ENCODE assay signal across 8 cellular contexts in the genomic region with DNA sequence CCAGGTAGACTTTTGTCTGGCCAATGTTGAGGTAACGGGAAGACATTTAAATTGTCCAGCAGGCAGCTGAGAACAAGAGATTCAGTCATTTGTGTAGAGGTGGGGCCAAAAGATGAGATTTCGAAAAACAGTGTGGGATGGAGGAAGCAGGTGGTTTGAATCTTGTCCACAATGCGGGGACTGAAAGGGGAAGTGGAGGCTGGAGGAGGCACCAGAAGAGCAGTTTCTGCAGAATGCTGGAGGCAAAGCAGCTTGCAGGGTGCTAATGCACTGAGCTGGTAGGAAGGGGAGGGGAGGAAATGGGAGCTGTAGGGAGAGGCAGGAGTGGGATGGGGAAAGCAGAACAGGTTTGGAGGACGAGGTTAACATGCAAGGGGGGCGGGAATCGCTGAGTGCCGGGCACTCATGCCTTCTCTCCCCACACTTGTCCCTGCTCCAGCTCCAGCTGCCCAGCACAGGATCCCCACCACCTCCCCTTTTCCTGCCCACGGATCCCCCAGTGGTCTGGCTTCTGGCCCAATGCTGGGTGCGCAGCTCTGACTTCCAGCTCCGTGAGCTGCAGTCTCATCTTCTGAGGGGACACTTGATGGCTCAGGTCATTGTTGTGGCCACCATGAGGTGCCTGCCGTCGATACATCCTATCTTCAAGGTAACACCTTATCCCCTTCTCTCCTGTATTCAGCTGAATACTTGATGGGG. TPM values are rescaled to one million over a fixed set of nuclear protein-coding genes. Genes with fewer than 3 reads are reported as not detected.
A peak's percentile ranks its signal among the peaks of the same experiment; 100 is the strongest.
DNase-seq lines count a peak whose midpoint lies in the region; ATAC-seq and TF ChIP-seq lines count a peak whose summit lies in the region.

No MANE protein-coding gene starts in this region.

- no peaks in the 10 kb centered on the region for H3K9me3 Mint-ChIP-seq in CD8-positive, alpha-beta memory T cell
- H3K9me3 Mint-ChIP-seq in activated naive CD8-positive, alpha-beta T cell (ENCODE audit: low read depth) = no peaks in the 10 kb centered on the region

- peak overlapping the region in 5 of 8 donors; percentile 5 to 48 (median 27) for H3K27ac Mint-ChIP-seq in CD8-positive, alpha-beta memory T cell
- no peak overlapping the region for H3K27ac Mint-ChIP-seq in activated naive CD8-positive, alpha-beta T cell

- H3K9me3 ChIP-seq in CD8-positive, alpha-beta memory T cell (ENCODE audit: low read length) = no peaks in the 10 kb centered on the region
- H3K9me3 ChIP-seq in thyroid gland = no peaks in the 10 kb centered on the region

- DNase-seq in CD8-positive, alpha-beta memory T cell = no peak
- DNase-seq in thyroid gland = no peak
- no peak for DNase-seq in activated CD4-positive, CD25-positive, alpha-beta regulatory T cell treated with anti-CD3 and anti-CD28 coated beads, Interleukin-2, amount 50 U/mL, for 72 hours
- no peak for DNase-seq in activated CD8-positive, alpha-beta memory T cell treated with anti-CD3 and anti-CD28 coated beads, Interleukin-2, amount 50 U/mL, for 4 hours
- DNase-seq in stimulated activated CD4-positive, alpha-beta T cell treated with anti-CD3 and anti-CD28 coated beads, Interleukin-2, amount 100 ng/mL, for 24 hours = no peak

- POLR2A ChIA-PET in CD8-positive, alpha-beta memory T cell (lab: Charles Lee) = no interaction called here

- CTCF ChIA-PET in CD8-positive, alpha-beta memory T cell (lab: Charles Lee) = no interaction called here

- H3K36me3 ChIP-seq in CD8-positive, alpha-beta memory T cell (ENCODE audit: insufficient read depth, low read length) = no peaks in the 10 kb centered on the region
- H3K36me3 ChIP-seq in thyroid gland = no peaks in the 10 kb centered on the region

- no peak overlapping the region for H3K27ac ChIP-seq in CD8-positive, alpha-beta memory T cell (ENCODE audit: low read depth, low read length)
- H3K27ac ChIP-seq in thyroid gland = no peak overlapping the region

- H3K4me3 ChIP-seq in CD8-positive, alpha-beta memory T cell (ENCODE audit: low read length) = no peak overlapping the region
- no peak overlapping the region for H3K4me3 ChIP-seq in thyroid gland (replicated peaks in 1 of 3)

- no peaks in the 10 kb centered on the region for H3K27me3 ChIP-seq in CD8-positive, alpha-beta memory T cell (ENCODE audit: insufficient read depth, low read length, poor library complexity, severe bottlenecking)
- H3K27me3 ChIP-seq in thyroid gland = no peaks in the 10 kb centered on the region

- TF ChIP-seq CTCF in thyroid gland (IDR thresholded peaks at IDR 0.05) = no peak

- H3K4me1 Mint-ChIP-seq in CD8-positive, alpha-beta memory T cell = peaks cover 15 to 36% (median 19%) of the 10 kb centered on the region in 3 donors
- H3K4me1 Mint-ChIP-seq in activated naive CD8-positive, alpha-beta T cell (ENCODE audit: low read depth) = peaks cover 30% of the 10 kb centered on the region

- intact Hi-C loops in thyroid gland (cut with DNase I) = loop anchor here (10.0 kb wide), 1 partner anchor 184 kb away; no protein-coding TSS in a partner anchor

- TF ChIP-seq POLR2A in thyroid gland (IDR thresholded peaks at IDR 0.05) = no peak

- ATAC-seq in GM19351 (IDR thresholded peaks at IDR 0.05; ENCODE audit: unreplicated experiment) (peak; percentile 66), HG03439 (IDR thresholded peaks at IDR 0.05; ENCODE audit: unreplicated experiment) (peak; percentile 57)

- H3K4me1 ChIP-seq in CD8-positive, alpha-beta memory T cell (ENCODE audit: insufficient read depth, low read length) = peaks cover 6% of the 10 kb centered on the region
- no peaks in the 10 kb centered on the region for H3K4me1 ChIP-seq in thyroid gland

- WGBS in thyroid gland, 2 donors = 64 to 69% methylated on average over 12 of the region's 12 CpGs

- H3K4me3 Mint-ChIP-seq in CD8-positive, alpha-beta memory T cell = peak overlapping the region in 2 of 7 donors; percentile 1 to 61
- H3K4me3 Mint-ChIP-seq in activated naive CD8-positive, alpha-beta T cell = peak overlapping the region; percentile 14

- H3K36me3 Mint-ChIP-seq in CD8-positive, alpha-beta memory T cell = peaks cover 0 to 17% (median 3%) of the 10 kb centered on the region in 3 donors
- no peaks in the 10 kb centered on the region for H3K36me3 Mint-ChIP-seq in activated naive CD8-positive, alpha-beta T cell

- H3K27me3 Mint-ChIP-seq in CD8-positive, alpha-beta memory T cell = no peaks in the 10 kb centered on the region
- no peaks in the 10 kb centered on the region for H3K27me3 Mint-ChIP-seq in activated naive CD8-positive, alpha-beta T cell

RNA-seq across cellular contexts. Expression of gene C17orf100, which starts 9.4 kb away (rescaled TPM):
- total RNA-seq in CD8-positive, alpha-beta memory T cell = 1 to 10 TPM; 2.0 to 2.1 TPM
- 4.7 TPM for polyA plus RNA-seq in CD8-positive, alpha-beta memory T cell
- total RNA-seq in thyroid gland = 1 to 10 TPM in 3 of 4 donors, under 1 TPM in 1; 0.67 to 2.7 (median 2.0) TPM

RNA-seq across cellular contexts. Expression of gene MED31, which starts 9.5 kb away (rescaled TPM):
- total RNA-seq in CD8-positive, alpha-beta memory T cell = 10 to 100 TPM; 24.8 to 29.5 TPM
- polyA plus RNA-seq in CD8-positive, alpha-beta memory T cell = 36.5 TPM
- total RNA-seq in thyroid gland = 10 to 100 TPM in 2 of 4 donors, 1 to 10 TPM in 2; 5.3 to 13.7 (median 10.4) TPM

RNA-seq across cellular contexts. Expression of gene TXNDC17, which starts 20.1 kb away (rescaled TPM):
- 100 to 1,000 TPM; 105 to 110 TPM for total RNA-seq in CD8-positive, alpha-beta memory T cell
- 98.0 TPM for polyA plus RNA-seq in CD8-positive, alpha-beta memory T cell
- total RNA-seq in thyroid gland = 100 to 1,000 TPM in 2 of 4 donors, 10 to 100 TPM in 2; 70.4 to 149 (median 95.9) TPM

RNA-seq across cellular contexts. Expression of gene KIAA0753, which starts 20.4 kb away (rescaled TPM):
- total RNA-seq in CD8-positive, alpha-beta memory T cell = 10 to 100 TPM; 18.6 to 20.8 TPM
- polyA plus RNA-seq in CD8-positive, alpha-beta memory T cell = 1.8 TPM
- 10 to 100 TPM; 20.8 to 46.7 (median 25.6) TPM for total RNA-seq in thyroid gland

RNA-seq across cellular contexts. Expression of gene SLC13A5, which starts 52.3 kb away (rescaled TPM):
- not detected for total RNA-seq in CD8-positive, alpha-beta memory T cell
- polyA plus RNA-seq in CD8-positive, alpha-beta memory T cell = not detected
- total RNA-seq in thyroid gland = under 1 TPM in 2 of 4 donors, not detected in 2; 0.27 to 0.63 TPM
